17 cellular contexts compared by ENCODE assay signal in the genomic region with DNA sequence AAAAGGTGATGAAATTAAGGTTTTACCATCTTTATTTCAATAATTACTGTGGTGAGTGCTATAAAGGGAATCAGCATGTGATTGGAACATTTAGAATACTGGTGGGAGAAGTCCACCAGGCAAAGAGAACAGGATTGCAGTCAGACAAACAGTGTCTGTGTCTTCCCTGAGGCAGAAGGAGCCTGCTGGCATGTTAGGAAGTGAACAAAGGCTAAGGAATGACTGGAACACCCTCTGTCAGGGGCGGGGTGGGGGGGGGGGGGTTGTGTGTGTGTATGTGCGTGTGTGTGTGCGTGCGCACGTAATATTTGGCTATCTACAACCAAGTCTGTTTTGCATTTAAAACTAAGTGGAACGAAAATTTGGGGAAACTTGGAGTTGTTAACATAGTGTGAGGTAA. TPM values are rescaled to one million over a fixed set of nuclear protein-coding genes. Genes with fewer than 3 reads are reported as not detected.
DNase-seq lines count a peak whose midpoint lies in the region; ATAC-seq and TF ChIP-seq lines count a peak whose summit lies in the region.
"Had no signal": no experiment of that assay in that cellular context is flagged by ENCODE, and none has a peak within 500 bp of the region (broad histone marks: within the 10 kb centered on the region; RNA-seq: fewer than 3 reads in every experiment).

No MANE protein-coding gene starts in this region.

- peak; percentile 83 for DNase-seq in EH (ENCODE audit: low read depth)
- DNase-seq in RPMI7951 (ENCODE audit: low read depth), result peak; percentile 51
- peak; percentile 29 for DNase-seq in choroid plexus epithelial cell (ENCODE audit: low read depth)
- no peak for DNase-seq in natural killer cell treated with Interleukin-12 subunit alpha and Interleukin-12 subunit beta and Interleukin-15 and Interleukin-18, amount 100 ng/mL, for 72 hours (ENCODE audit: low spot score)
- no peak for DNase-seq in left ventricle myocardium superior
- DNase-seq: activated naive CD4-positive, alpha-beta T cell treated with anti-CD3 and anti-CD28 coated beads, Interleukin-2, amount 10 ng/mL, durations not matched to agents 7 days and 5 days; effector memory CD4-positive, alpha-beta T cell; gastrocnemius medialis; NCI-H1930; NCI-H510A; stimulated activated CD4-positive, alpha-beta T cell treated with anti-CD3 and anti-CD28 coated beads, Interleukin-2, amount 100 ng/mL, for 24 hours had no signal

- ATAC-seq in natural killer cell treated with Interleukin-12 subunit alpha and Interleukin-12 subunit beta and Interleukin-15 and Interleukin-18, amount 100 ng/mL, for 72 hours, result no peak
- ATAC-seq in HG02973 (IDR thresholded peaks at IDR 0.05; ENCODE audit: unreplicated experiment), result no peak
- ATAC-seq in left ventricle myocardium superior, result no peak
- ATAC-seq in HG02763 (IDR thresholded peaks at IDR 0.05; ENCODE audit: unreplicated experiment), result no peak
- ATAC-seq: gastrocnemius medialis had no signal

- H3K9me3 Mint-ChIP-seq in natural killer cell treated with Interleukin-12 subunit alpha and Interleukin-12 subunit beta and Interleukin-15 and Interleukin-18, amount 100 ng/mL, for 72 hours, result no peaks in the 10 kb centered on the region
- H3K9me3 Mint-ChIP-seq: activated naive CD4-positive, alpha-beta T cell treated with anti-CD3 and anti-CD28 coated beads, Interleukin-2, amount 10 ng/mL, durations not matched to agents 7 days and 5 days; CD14-positive monocyte; neural crest cell had no signal

- peak overlapping the region; percentile 44 to 80 for H3K27ac Mint-ChIP-seq in natural killer cell treated with Interleukin-12 subunit alpha and Interleukin-12 subunit beta and Interleukin-15 and Interleukin-18, amount 100 ng/mL, for 72 hours
- H3K27ac Mint-ChIP-seq: activated naive CD4-positive, alpha-beta T cell treated with anti-CD3 and anti-CD28 coated beads, Interleukin-2, amount 10 ng/mL, durations not matched to agents 7 days and 5 days had no signal

- no peak overlapping the region for H3K4me3 ChIP-seq in choroid plexus epithelial cell (ENCODE audit: low read depth, low read length)
- H3K4me3 ChIP-seq: gastrocnemius medialis, lung, right atrium auricular region had no signal

- peaks cover 48% of the 10 kb centered on the region for H3K36me3 Mint-ChIP-seq in natural killer cell treated with Interleukin-12 subunit alpha and Interleukin-12 subunit beta and Interleukin-15 and Interleukin-18, amount 100 ng/mL, for 72 hours

- peaks cover 13 to 15% of the 10 kb centered on the region in 2 donors for H3K4me1 Mint-ChIP-seq in natural killer cell treated with Interleukin-12 subunit alpha and Interleukin-12 subunit beta and Interleukin-15 and Interleukin-18, amount 100 ng/mL, for 72 hours (ENCODE audit: low read depth in 2 of 2)
- H3K4me1 Mint-ChIP-seq: activated naive CD4-positive, alpha-beta T cell treated with anti-CD3 and anti-CD28 coated beads, Interleukin-2, amount 10 ng/mL, durations not matched to agents 7 days and 5 days; CD14-positive monocyte; neural crest cell had no signal

- TF ChIP-seq CTCF in choroid plexus epithelial cell (conservative IDR thresholded peaks at IDR 0.05; ENCODE audit: low read depth, low read length), result no peak

- H3K27me3 Mint-ChIP-seq in natural killer cell treated with Interleukin-12 subunit alpha and Interleukin-12 subunit beta and Interleukin-15 and Interleukin-18, amount 100 ng/mL, for 72 hours, result no peaks in the 10 kb centered on the region
- H3K27me3 Mint-ChIP-seq: activated naive CD4-positive, alpha-beta T cell treated with anti-CD3 and anti-CD28 coated beads, Interleukin-2, amount 10 ng/mL, durations not matched to agents 7 days and 5 days had no signal

- intact Hi-C loops in left ventricle myocardium superior (cut with micrococcal nuclease), result no loop called here

- H3K4me3 Mint-ChIP-seq in natural killer cell treated with Interleukin-12 subunit alpha and Interleukin-12 subunit beta and Interleukin-15 and Interleukin-18, amount 100 ng/mL, for 72 hours, result no peak overlapping the region
- H3K4me3 Mint-ChIP-seq: activated naive CD4-positive, alpha-beta T cell treated with anti-CD3 and anti-CD28 coated beads, Interleukin-2, amount 10 ng/mL, durations not matched to agents 7 days and 5 days; CD14-positive monocyte; neural crest cell had no signal

RNA-seq across cellular contexts. Expression of a gene that starts 30.2 kb away (rescaled TPM):
- total RNA-seq in RPMI7951 (2014; rRNA removed; shearing (Covaris generic)), result 31.9 and 50.0 TPM in 2 replicates
- 100 to 1,000 TPM; 177 to 254 TPM for total RNA-seq in natural killer cell treated with Interleukin-12 subunit alpha and Interleukin-12 subunit beta and Interleukin-15 and Interleukin-18, amount 100 ng/mL, for 72 hours
- 65.5 TPM for total RNA-seq in left ventricle myocardium superior

Comparison
In these comparisons a context has a peak if more than half of its experiments do, and no peak if none do; other contexts are left out.
1. DNase-seq: peak in EH (single experiment), RPMI7951 (single experiment) and choroid plexus epithelial cell (single experiment); none in natural killer cell treated with Interleukin-12 subunit alpha and Interleukin-12 subunit beta and Interleukin-15 and Interleukin-18, amount 100 ng/mL, for 72 hours (single experiment) and left ventricle myocardium superior (single experiment).